Comparison of ENCODE assay signal across 1 cellular context in genomic region chr1:230138561-230139239, GRCh38.
TF ChIP-seq lines count a peak whose summit lies in the region.

No MANE protein-coding gene starts in this region.

TF ChIP-seq in K562, 482 proteins besides CTCF, POLR2A, EP300 and RAD21 (continued from another document and continues in another):
- TF ChIP-seq, protein P1, sequence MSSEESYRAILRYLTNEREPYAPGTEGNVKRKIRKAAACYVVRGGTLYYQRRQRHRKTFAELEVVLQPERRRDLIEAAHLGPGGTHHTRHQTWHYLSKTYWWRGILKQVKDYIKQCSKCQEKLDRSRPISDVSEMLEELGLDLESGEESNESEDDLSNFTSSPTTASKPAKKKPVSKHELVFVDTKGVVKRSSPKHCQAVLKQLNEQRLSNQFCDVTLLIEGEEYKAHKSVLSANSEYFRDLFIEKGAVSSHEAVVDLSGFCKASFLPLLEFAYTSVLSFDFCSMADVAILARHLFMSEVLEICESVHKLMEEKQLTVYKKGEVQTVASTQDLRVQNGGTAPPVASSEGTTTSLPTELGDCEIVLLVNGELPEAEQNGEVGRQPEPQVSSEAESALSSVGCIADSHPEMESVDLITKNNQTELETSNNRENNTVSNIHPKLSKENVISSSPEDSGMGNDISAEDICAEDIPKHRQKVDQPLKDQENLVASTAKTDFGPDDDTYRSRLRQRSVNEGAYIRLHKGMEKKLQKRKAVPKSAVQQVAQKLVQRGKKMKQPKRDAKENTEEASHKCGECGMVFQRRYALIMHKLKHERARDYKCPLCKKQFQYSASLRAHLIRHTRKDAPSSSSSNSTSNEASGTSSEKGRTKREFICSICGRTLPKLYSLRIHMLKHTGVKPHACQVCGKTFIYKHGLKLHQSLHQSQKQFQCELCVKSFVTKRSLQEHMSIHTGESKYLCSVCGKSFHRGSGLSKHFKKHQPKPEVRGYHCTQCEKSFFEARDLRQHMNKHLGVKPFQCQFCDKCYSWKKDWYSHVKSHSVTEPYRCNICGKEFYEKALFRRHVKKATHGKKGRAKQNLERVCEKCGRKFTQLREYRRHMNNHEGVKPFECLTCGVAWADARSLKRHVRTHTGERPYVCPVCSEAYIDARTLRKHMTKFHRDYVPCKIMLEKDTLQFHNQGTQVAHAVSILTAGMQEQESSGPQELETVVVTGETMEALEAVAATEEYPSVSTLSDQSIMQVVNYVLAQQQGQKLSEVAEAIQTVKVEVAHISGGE (CRISPR knock-in tag; IDR thresholded peaks at IDR 0.05) = peak in 1 of 3 experiments; percentile 80; a peak in 2 of 6 replicates
- TF ChIP-seq FOXO4 (CRISPR knock-in tag; IDR thresholded peaks at IDR 0.05) = peak; percentile 85; the same call in 1 of the 2 replicates
- peak; percentile 95 for TF ChIP-seq PTTG1 (tag; IDR thresholded peaks at IDR 0.05; ENCODE audit: low read depth)
- no peak for TF ChIP-seq NR2C1 (IDR thresholded peaks at IDR 0.05)
- peak; percentile 91 for TF ChIP-seq NR2C1 (tag; IDR thresholded peaks at IDR 0.05)
- TF ChIP-seq ZNF133 (CRISPR knock-in tag; IDR thresholded peaks at IDR 0.05) = peak; percentile 80; the same call in 1 of the 2 replicates
- peak; percentile 90 for TF ChIP-seq E2F3 (CRISPR knock-in tag; IDR thresholded peaks at IDR 0.05)
- 0 out of 2 replicates have a peak, but pooled peaks have one; percentile 71 for TF ChIP-seq ZNF518B (CRISPR knock-in tag; IDR thresholded peaks at IDR 0.05)
- peak; percentile 83 for TF ChIP-seq ELF4 (CRISPR knock-in tag; IDR thresholded peaks at IDR 0.05)
- no peak for TF ChIP-seq GATAD2B (IDR thresholded peaks at IDR 0.05; ENCODE audit: borderline replicate concordance)
- TF ChIP-seq ELF2 (CRISPR knock-in tag; IDR thresholded peaks at IDR 0.05) = peak; percentile 85
- TF ChIP-seq, protein P2, sequence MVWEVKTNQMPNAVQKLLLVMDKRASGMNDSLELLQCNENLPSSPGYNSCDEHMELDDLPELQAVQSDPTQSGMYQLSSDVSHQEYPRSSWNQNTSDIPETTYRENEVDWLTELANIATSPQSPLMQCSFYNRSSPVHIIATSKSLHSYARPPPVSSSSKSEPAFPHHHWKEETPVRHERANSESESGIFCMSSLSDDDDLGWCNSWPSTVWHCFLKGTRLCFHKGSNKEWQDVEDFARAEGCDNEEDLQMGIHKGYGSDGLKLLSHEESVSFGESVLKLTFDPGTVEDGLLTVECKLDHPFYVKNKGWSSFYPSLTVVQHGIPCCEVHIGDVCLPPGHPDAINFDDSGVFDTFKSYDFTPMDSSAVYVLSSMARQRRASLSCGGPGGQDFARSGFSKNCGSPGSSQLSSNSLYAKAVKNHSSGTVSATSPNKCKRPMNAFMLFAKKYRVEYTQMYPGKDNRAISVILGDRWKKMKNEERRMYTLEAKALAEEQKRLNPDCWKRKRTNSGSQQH (CRISPR knock-in tag; IDR thresholded peaks at IDR 0.05) = no peak
- no peak for TF ChIP-seq ZNF655 (CRISPR knock-in tag; IDR thresholded peaks at IDR 0.05)
- TF ChIP-seq TBP (optimal IDR thresholded peaks at IDR 0.05; ENCODE audit: low read depth, low read length) = peak; percentile 20
- TF ChIP-seq NFRKB (IDR thresholded peaks at IDR 0.05; ENCODE audit: low read depth) = no peak
- TF ChIP-seq RERE (CRISPR knock-in tag; IDR thresholded peaks at IDR 0.05; ENCODE audit: borderline replicate concordance) = no peak
- TF ChIP-seq, protein P3, sequence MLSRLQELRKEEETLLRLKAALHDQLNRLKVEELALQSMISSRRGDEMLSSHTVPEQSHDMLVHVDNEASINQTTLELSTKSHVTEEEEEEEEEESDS (CRISPR knock-in tag; IDR thresholded peaks at IDR 0.05) = 0 out of 2 replicates have a peak, but pooled peaks have one; percentile 19
- TF ChIP-seq ZNF76 (CRISPR knock-in tag; IDR thresholded peaks at IDR 0.05; ENCODE audit: borderline replicate concordance) = peak; percentile 96
- TF ChIP-seq ZNF75A (CRISPR knock-in tag; IDR thresholded peaks at IDR 0.05) = 0 out of 2 replicates have a peak, but pooled peaks have one; percentile 63
- no peak for TF ChIP-seq ZFPM2 (CRISPR knock-in tag; IDR thresholded peaks at IDR 0.05)
- no peak for TF ChIP-seq HDAC3 (IDR thresholded peaks at IDR 0.05; ENCODE audit: borderline replicate concordance, partially characterized antibody)
- TF ChIP-seq TAF7 (tag; IDR thresholded peaks at IDR 0.05) = peak; percentile 56; the same call in 1 of the 2 replicates
- TF ChIP-seq, protein P4, sequence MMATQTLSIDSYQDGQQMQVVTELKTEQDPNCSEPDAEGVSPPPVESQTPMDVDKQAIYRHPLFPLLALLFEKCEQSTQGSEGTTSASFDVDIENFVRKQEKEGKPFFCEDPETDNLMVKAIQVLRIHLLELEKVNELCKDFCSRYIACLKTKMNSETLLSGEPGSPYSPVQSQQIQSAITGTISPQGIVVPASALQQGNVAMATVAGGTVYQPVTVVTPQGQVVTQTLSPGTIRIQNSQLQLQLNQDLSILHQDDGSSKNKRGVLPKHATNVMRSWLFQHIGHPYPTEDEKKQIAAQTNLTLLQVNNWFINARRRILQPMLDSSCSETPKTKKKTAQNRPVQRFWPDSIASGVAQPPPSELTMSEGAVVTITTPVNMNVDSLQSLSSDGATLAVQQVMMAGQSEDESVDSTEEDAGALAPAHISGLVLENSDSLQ (IDR thresholded peaks at IDR 0.05) = no peak; the same call in 1 of the 2 replicates
- TF ChIP-seq, protein P5, sequence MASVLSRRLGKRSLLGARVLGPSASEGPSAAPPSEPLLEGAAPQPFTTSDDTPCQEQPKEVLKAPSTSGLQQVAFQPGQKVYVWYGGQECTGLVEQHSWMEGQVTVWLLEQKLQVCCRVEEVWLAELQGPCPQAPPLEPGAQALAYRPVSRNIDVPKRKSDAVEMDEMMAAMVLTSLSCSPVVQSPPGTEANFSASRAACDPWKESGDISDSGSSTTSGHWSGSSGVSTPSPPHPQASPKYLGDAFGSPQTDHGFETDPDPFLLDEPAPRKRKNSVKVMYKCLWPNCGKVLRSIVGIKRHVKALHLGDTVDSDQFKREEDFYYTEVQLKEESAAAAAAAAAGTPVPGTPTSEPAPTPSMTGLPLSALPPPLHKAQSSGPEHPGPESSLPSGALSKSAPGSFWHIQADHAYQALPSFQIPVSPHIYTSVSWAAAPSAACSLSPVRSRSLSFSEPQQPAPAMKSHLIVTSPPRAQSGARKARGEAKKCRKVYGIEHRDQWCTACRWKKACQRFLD (CRISPR knock-in tag; IDR thresholded peaks at IDR 0.05) = peak; percentile 98
- no peak for TF ChIP-seq DLX4 (CRISPR knock-in tag; IDR thresholded peaks at IDR 0.05)
- TF ChIP-seq OTX1 (CRISPR knock-in tag; IDR thresholded peaks at IDR 0.05) = peak; percentile 74; the same call in 1 of the 2 replicates
- TF ChIP-seq GTF2E2 (tag; IDR thresholded peaks at IDR 0.05) = no peak
- no peak for TF ChIP-seq ZBTB1 (CRISPR knock-in tag; IDR thresholded peaks at IDR 0.05; ENCODE audit: borderline replicate concordance, low read depth)
- TF ChIP-seq, protein P6, sequence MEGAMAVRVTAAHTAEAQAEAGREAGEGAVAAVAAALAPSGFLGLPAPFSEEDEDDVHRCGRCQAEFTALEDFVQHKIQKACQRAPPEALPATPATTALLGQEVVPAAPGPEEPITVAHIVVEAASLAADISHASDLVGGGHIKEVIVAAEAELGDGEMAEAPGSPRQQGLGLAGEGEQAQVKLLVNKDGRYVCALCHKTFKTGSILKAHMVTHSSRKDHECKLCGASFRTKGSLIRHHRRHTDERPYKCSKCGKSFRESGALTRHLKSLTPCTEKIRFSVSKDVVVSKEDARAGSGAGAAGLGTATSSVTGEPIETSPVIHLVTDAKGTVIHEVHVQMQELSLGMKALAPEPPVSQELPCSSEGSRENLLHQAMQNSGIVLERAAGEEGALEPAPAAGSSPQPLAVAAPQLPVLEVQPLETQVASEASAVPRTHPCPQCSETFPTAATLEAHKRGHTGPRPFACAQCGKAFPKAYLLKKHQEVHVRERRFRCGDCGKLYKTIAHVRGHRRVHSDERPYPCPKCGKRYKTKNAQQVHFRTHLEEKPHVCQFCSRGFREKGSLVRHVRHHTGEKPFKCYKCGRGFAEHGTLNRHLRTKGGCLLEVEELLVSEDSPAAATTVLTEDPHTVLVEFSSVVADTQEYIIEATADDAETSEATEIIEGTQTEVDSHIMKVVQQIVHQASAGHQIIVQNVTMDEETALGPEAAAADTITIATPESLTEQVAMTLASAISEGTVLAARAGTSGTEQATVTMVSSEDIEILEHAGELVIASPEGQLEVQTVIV (CRISPR knock-in tag; IDR thresholded peaks at IDR 0.05; ENCODE audit: borderline replicate concordance) = no peak
- TF ChIP-seq TGIF2 (CRISPR knock-in tag; IDR thresholded peaks at IDR 0.05) = no peak
- no peak for TF ChIP-seq ARID1B (IDR thresholded peaks at IDR 0.05)
- no peak for TF ChIP-seq JUND (IDR thresholded peaks at IDR 0.05; ENCODE audit: borderline replicate concordance, low read depth, low read length)
- peak; percentile 73; the same call in 2 of the 3 replicates for TF ChIP-seq JUND (tag; IDR thresholded peaks at IDR 0.05; ENCODE audit: borderline replicate concordance, low read depth, low read length)
- TF ChIP-seq NR2C2 (CRISPR knock-in tag; IDR thresholded peaks at IDR 0.05) = no peak
- TF ChIP-seq NR2C2 (tag; IDR thresholded peaks at IDR 0.05) = peak; percentile 65
